1 cellular context compared by ENCODE assay signal in genomic region chr17:40499551-40500189, GRCh38.
TF ChIP-seq lines count a peak whose summit lies in the region.

No MANE protein-coding gene starts in this region.

TF ChIP-seq in HepG2, 621 proteins besides CTCF, POLR2A, EP300 and RAD21 (continued from another document and continues in another):
- TF ChIP-seq ZBTB34 (CRISPR knock-in tag; IDR thresholded peaks at IDR 0.05) (no peak), ZMYM3 (CRISPR knock-in tag; IDR thresholded peaks at IDR 0.05) (peak; percentile 76), AKAP8 (CRISPR knock-in tag; IDR thresholded peaks at IDR 0.05) (no peak), THYN1 (CRISPR knock-in tag; IDR thresholded peaks at IDR 0.05; ENCODE audit: borderline replicate concordance, low read depth) (no peak), ZNF138 (CRISPR knock-in tag; IDR thresholded peaks at IDR 0.05; ENCODE audit: low read depth) (0 out of 2 replicates have a peak, but pooled peaks have one; percentile 28), ZNF574 (CRISPR knock-in tag; IDR thresholded peaks at IDR 0.05) (no peak), ZNF749 (CRISPR knock-in tag; IDR thresholded peaks at IDR 0.05; ENCODE audit: borderline replicate concordance) (0 out of 2 replicates have a peak, but pooled peaks have one; percentile 34), ZNF264 (CRISPR knock-in tag; IDR thresholded peaks at IDR 0.05) (no peak), ARNT (IDR thresholded peaks at IDR 0.05) (no peak), XRCC5 (optimal IDR thresholded peaks at IDR 0.05; ENCODE audit: low read length) (peak; percentile 72), HDAC1 (CRISPR knock-in tag; IDR thresholded peaks at IDR 0.05) (no peak), TFAP4 (IDR thresholded peaks at IDR 0.05; ENCODE audit: borderline replicate concordance, low read depth) (peak; percentile 88; the same call in 1 of the 2 replicates), GLMP (CRISPR knock-in tag; IDR thresholded peaks at IDR 0.05; ENCODE audit: borderline replicate concordance) (no peak), ZNF451 (CRISPR knock-in tag; IDR thresholded peaks at IDR 0.05) (no peak), ZHX1 (CRISPR knock-in tag; IDR thresholded peaks at IDR 0.05; ENCODE audit: low read depth) (no peak), SMAD1 (CRISPR knock-in tag; IDR thresholded peaks at IDR 0.05; ENCODE audit: borderline replicate concordance, low read depth) (peak; percentile 75; the same call in 1 of the 2 replicates), AGO2 (optimal IDR thresholded peaks at IDR 0.05; ENCODE audit: low read depth, low read length) (no peak), ZBTB37 (CRISPR knock-in tag; IDR thresholded peaks at IDR 0.05) (no peak), MYC (CRISPR knock-in tag; IDR thresholded peaks at IDR 0.05; ENCODE audit: borderline replicate concordance) (no peak), ZBTB44 (CRISPR knock-in tag; IDR thresholded peaks at IDR 0.05) (no peak), NFRKB (IDR thresholded peaks at IDR 0.05) (no peak), GRHL1 (CRISPR knock-in tag; conservative IDR thresholded peaks at IDR 0.05) (no peak), ZNF3 (CRISPR knock-in tag; IDR thresholded peaks at IDR 0.05) (peak; percentile 71; the same call in 1 of the 2 replicates), CENPBD1 (CRISPR knock-in tag; IDR thresholded peaks at IDR 0.05; ENCODE audit: borderline replicate concordance, low read depth) (no peak), NCOA2 (CRISPR knock-in tag; IDR thresholded peaks at IDR 0.05) (peak; percentile 33; the same call in 1 of the 2 replicates), TSC22D2 (CRISPR knock-in tag; IDR thresholded peaks at IDR 0.05; ENCODE audit: borderline replicate concordance) (no peak), ATAD3A (CRISPR knock-in tag; IDR thresholded peaks at IDR 0.05) (no peak), AHDC1 (CRISPR knock-in tag; IDR thresholded peaks at IDR 0.05; ENCODE audit: borderline replicate concordance) (no peak), ZNF780A (CRISPR knock-in tag; IDR thresholded peaks at IDR 0.05) (no peak), SALL1 (CRISPR knock-in tag; IDR thresholded peaks at IDR 0.05) (peak; percentile 23), HOXA3 (CRISPR knock-in tag; IDR thresholded peaks at IDR 0.05) (peak; percentile 9; the same call in 1 of the 2 replicates), TIGD3 (CRISPR knock-in tag; IDR thresholded peaks at IDR 0.05; ENCODE audit: borderline replicate concordance) (no peak), ZNF382 (CRISPR knock-in tag; IDR thresholded peaks at IDR 0.05; ENCODE audit: borderline replicate concordance) (no peak)
